ENCODE assay signal across 28 cellular contexts in the genomic region with DNA sequence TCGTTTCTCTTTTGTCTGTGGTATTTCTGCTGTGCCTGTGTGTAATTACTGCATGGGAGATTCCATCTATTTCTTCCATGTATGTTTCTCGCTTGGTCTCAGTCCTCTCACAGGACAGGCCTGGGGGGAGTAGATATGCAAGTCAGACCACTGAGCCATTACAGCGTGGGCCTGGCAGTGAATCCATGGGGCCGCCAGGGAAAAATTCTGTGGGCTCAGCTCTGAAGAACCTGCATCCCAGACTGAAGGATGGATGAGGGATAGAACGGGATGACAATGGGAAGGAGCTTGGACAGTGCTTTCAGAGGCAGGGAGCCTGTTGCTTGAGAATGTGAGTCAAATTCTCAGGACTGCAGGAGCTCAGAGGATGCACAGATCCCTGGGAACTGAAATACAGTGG. TPM values are rescaled to one million over a fixed set of nuclear protein-coding genes. Genes with fewer than 3 reads are reported as not detected.
"Had no signal": no experiment of that assay in that cellular context is flagged by ENCODE, and none has a peak within 500 bp of the region (broad histone marks: within the 10 kb centered on the region; RNA-seq: fewer than 3 reads in every experiment).

No MANE protein-coding gene starts in this region.

- H3K4me3 Mint-ChIP-seq: activated CD4-positive, alpha-beta memory T cell treated with anti-CD3 and anti-CD28 coated beads, Interleukin-2, amount 10 ng/mL, durations not matched to agents 7 days and 5 days; activated CD4-positive, alpha-beta T cell treated with anti-CD3 and anti-CD28 coated beads for 36 hours; activated CD4-positive, alpha-beta T cell treated with anti-CD3 and anti-CD28 coated beads, Interleukin-2, amount 10 ng/mL, durations not matched to agents 24 days and 14 days; activated naive CD4-positive, alpha-beta T cell treated with anti-CD3 and anti-CD28 coated beads, Interleukin-2, amount 10 ng/mL, durations not matched to agents 7 days and 5 days; activated naive CD8-positive, alpha-beta T cell treated with anti-CD3 and anti-CD28 coated beads, Interleukin-2, amount 10 ng/mL, durations not matched to agents 7 days and 5 days; activated T-cell treated with anti-CD3 and anti-CD28 coated beads, Interleukin-2, amount 50 U/mL, for 24 hours; activated T-cell treated with anti-CD3 and anti-CD28 coated beads, Interleukin-2, amount 50 U/mL, for 72 hours; brain; dendritic cell treated with granulocyte-macrophage colony-stimulating factor and Interleukin-4, amounts not matched to agents 40 ng/mL and 50 ng/mL, for 4 days; endodermal cell had no signal

- H3K27me3 Mint-ChIP-seq: activated CD4-positive, alpha-beta T cell treated with anti-CD3 and anti-CD28 coated beads for 36 hours had no signal

- H3K27ac Mint-ChIP-seq: activated CD4-positive, alpha-beta memory T cell treated with anti-CD3 and anti-CD28 coated beads, Interleukin-2, amount 10 ng/mL, durations not matched to agents 7 days and 5 days; activated CD4-positive, alpha-beta T cell treated with anti-CD3 and anti-CD28 coated beads for 36 hours; activated CD4-positive, alpha-beta T cell treated with anti-CD3 and anti-CD28 coated beads, Interleukin-2, amount 10 ng/mL, durations not matched to agents 24 days and 14 days; activated naive CD4-positive, alpha-beta T cell treated with anti-CD3 and anti-CD28 coated beads, Interleukin-2, amount 10 ng/mL, durations not matched to agents 7 days and 5 days; activated naive CD4-positive, alpha-beta T cell treated with anti-CD3 and anti-CD28 coated beads, Interleukin-2, amount 50 U/mL, for 72 hours; activated naive CD8-positive, alpha-beta T cell treated with anti-CD3 and anti-CD28 coated beads, Interleukin-2, amount 10 ng/mL, durations not matched to agents 7 days and 5 days; activated T-cell treated with anti-CD3 and anti-CD28 coated beads, Interleukin-2, amount 50 U/mL, for 24 hours; activated T-cell treated with anti-CD3 and anti-CD28 coated beads, Interleukin-2, amount 50 U/mL, for 72 hours; brain; dendritic cell treated with granulocyte-macrophage colony-stimulating factor and Interleukin-4, amounts not matched to agents 40 ng/mL and 50 ng/mL, for 4 days; endodermal cell had no signal

- H3K4me3 ChIP-seq: ascending aorta, breast epithelium, cardiac muscle cell, coronary artery, dorsolateral prefrontal cortex had no signal

- H3K9me3 ChIP-seq: ascending aorta, breast epithelium had no signal

- ATAC-seq: activated CD4-positive, alpha-beta T cell treated with anti-CD3 and anti-CD28 coated beads for 36 hours; activated naive CD4-positive, alpha-beta T cell treated with anti-CD3 and anti-CD28 coated beads, Interleukin-2, amount 50 U/mL, for 72 hours; activated T-cell treated with anti-CD3 and anti-CD28 coated beads, Interleukin-2, amount 50 U/mL, for 72 hours; esophagus mucosa had no signal

- H3K9me3 Mint-ChIP-seq: activated CD4-positive, alpha-beta memory T cell treated with anti-CD3 and anti-CD28 coated beads, Interleukin-2, amount 10 ng/mL, durations not matched to agents 7 days and 5 days; activated CD4-positive, alpha-beta T cell treated with anti-CD3 and anti-CD28 coated beads, Interleukin-2, amount 10 ng/mL, durations not matched to agents 24 days and 14 days; activated naive CD4-positive, alpha-beta T cell treated with anti-CD3 and anti-CD28 coated beads, Interleukin-2, amount 10 ng/mL, durations not matched to agents 7 days and 5 days; activated naive CD4-positive, alpha-beta T cell treated with anti-CD3 and anti-CD28 coated beads, Interleukin-2, amount 50 U/mL, for 72 hours; activated naive CD8-positive, alpha-beta T cell treated with anti-CD3 and anti-CD28 coated beads, Interleukin-2, amount 10 ng/mL, durations not matched to agents 7 days and 5 days; activated T-cell treated with anti-CD3 and anti-CD28 coated beads, Interleukin-2, amount 50 U/mL, for 24 hours; activated T-cell treated with anti-CD3 and anti-CD28 coated beads, Interleukin-2, amount 50 U/mL, for 72 hours; dendritic cell treated with granulocyte-macrophage colony-stimulating factor and Interleukin-4, amounts not matched to agents 40 ng/mL and 50 ng/mL, for 4 days; endodermal cell had no signal

- H3K27me3 ChIP-seq: ascending aorta, breast epithelium, cardiac muscle cell, dorsolateral prefrontal cortex had no signal

- H3K36me3 Mint-ChIP-seq: activated naive CD4-positive, alpha-beta T cell treated with anti-CD3 and anti-CD28 coated beads, Interleukin-2, amount 10 ng/mL, durations not matched to agents 7 days and 5 days; activated naive CD4-positive, alpha-beta T cell treated with anti-CD3 and anti-CD28 coated beads, Interleukin-2, amount 50 U/mL, for 72 hours; activated naive CD8-positive, alpha-beta T cell treated with anti-CD3 and anti-CD28 coated beads, Interleukin-2, amount 10 ng/mL, durations not matched to agents 7 days and 5 days; brain had no signal

- H3K36me3 ChIP-seq: ascending aorta, breast epithelium, cardiac muscle cell had no signal

- H3K27ac ChIP-seq: ascending aorta, cardiac muscle cell, coronary artery, dorsolateral prefrontal cortex had no signal

- DNase-seq: activated CD4-positive, alpha-beta memory T cell treated with anti-CD3 and anti-CD28 coated beads, Interleukin-2, amount 10 ng/mL, durations not matched to agents 7 days and 5 days; activated CD4-positive, alpha-beta T cell treated with anti-CD3 and anti-CD28 coated beads for 36 hours; activated CD4-positive, alpha-beta T cell treated with anti-CD3 and anti-CD28 coated beads, Interleukin-2, amount 10 ng/mL, durations not matched to agents 24 days and 14 days; activated CD4-positive, CD25-positive, alpha-beta regulatory T cell; activated CD4-positive, CD25-positive, alpha-beta regulatory T cell treated with anti-CD3 and anti-CD28 coated beads, Interleukin-2, amount 50 U/mL, for 72 hours; activated CD8-positive, alpha-beta memory T cell treated with anti-CD3 and anti-CD28 coated beads, Interleukin-2, amount 50 U/mL, for 48 hours; activated gamma-delta T cell; activated naive CD4-positive, alpha-beta T cell; activated naive CD4-positive, alpha-beta T cell treated with anti-CD3 and anti-CD28 coated beads, Interleukin-2, amount 10 ng/mL, durations not matched to agents 7 days and 5 days; activated naive CD8-positive, alpha-beta T cell treated with anti-CD3 and anti-CD28 coated beads, Interleukin-2, amount 10 ng/mL, durations not matched to agents 7 days and 5 days; activated T-cell treated with anti-CD3 and anti-CD28 coated beads for 4 hours; activated T-cell treated with anti-CD3 and anti-CD28 coated beads, Interleukin-2, amount 50 U/mL, for 24 hours; activated T-cell treated with anti-CD3 and anti-CD28 coated beads, Interleukin-2, amount 50 U/mL, for 72 hours; central memory CD4-positive, alpha-beta T cell; cerebellar nuclear complex; dorsolateral prefrontal cortex; effector memory CD4-positive, alpha-beta T cell; endodermal cell; foreskin fibroblast; T-helper 2 cell had no signal

- H3K4me1 ChIP-seq: ascending aorta had no signal

RNA-seq across cellular contexts. Expression of a gene that starts 24.8 kb away (rescaled TPM):
- total RNA-seq: activated CD4-positive, alpha-beta memory T cell treated with anti-CD3 and anti-CD28 coated beads, Interleukin-2, amount 10 ng/mL, durations not matched to agents 7 days and 5 days; activated naive CD4-positive, alpha-beta T cell treated with anti-CD3 and anti-CD28 coated beads, Interleukin-2, amount 50 U/mL, for 72 hours; activated naive CD8-positive, alpha-beta T cell treated with anti-CD3 and anti-CD28 coated beads, Interleukin-2, amount 10 ng/mL, durations not matched to agents 7 days and 5 days; ascending aorta had no signal
